ENCODE assay signal across 14 cellular contexts in the genomic region with DNA sequence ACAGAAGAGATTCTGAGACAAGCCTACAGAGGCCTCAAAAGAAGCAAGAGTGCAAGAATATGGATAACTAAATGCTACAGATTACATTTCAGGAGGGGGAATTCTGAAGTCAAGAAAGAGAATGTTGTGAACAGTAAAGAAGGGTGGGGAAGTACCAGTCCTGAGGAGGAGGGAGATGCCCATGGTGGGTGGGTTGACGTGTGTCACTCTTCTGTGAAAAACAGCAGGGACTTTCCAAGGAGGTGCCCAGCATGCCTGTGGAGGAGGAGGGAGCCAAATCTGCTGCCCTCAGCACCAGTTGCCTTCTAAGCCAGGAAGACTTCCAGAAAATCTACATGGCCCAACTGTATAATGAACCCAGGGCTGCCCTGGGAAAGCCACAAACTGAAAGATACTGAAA.
A peak's percentile ranks its signal among the peaks of the same experiment; 100 is the strongest.
DNase-seq lines count a peak whose midpoint lies in the region; ATAC-seq lines count a peak whose summit lies in the region.
"Had no signal": no experiment of that assay in that cellular context is flagged by ENCODE, and none has a peak within 500 bp of the region (broad histone marks: within the 10 kb centered on the region; RNA-seq: fewer than 3 reads in every experiment).

No MANE protein-coding gene starts in this region.

- peak; percentile 66 for ATAC-seq in GM18517 (IDR thresholded peaks at IDR 0.05; ENCODE audit: unreplicated experiment)
- peak; percentile 74 for ATAC-seq in GM19452 (IDR thresholded peaks at IDR 0.05; ENCODE audit: unreplicated experiment)
- ATAC-seq in HG03159 (IDR thresholded peaks at IDR 0.05; ENCODE audit: unreplicated experiment): peak; percentile 68
- ATAC-seq in Right ventricle myocardium inferior: no peak
- ATAC-seq: heart left ventricle had no signal

- H3K27me3 Mint-ChIP-seq in activated T-helper 2 cell treated with anti-CD3 and anti-CD28 coated beads, Interferon-gamma antibody, Interleukin-2, Interleukin-4, amounts not matched to agents 10 μg/mL and 5 μg/mL and 100 μg/mL, durations not matched to agents 14 hours and 24 hours and 36 hours (ENCODE audit: low read depth): no peaks in the 10 kb centered on the region

- H3K27ac Mint-ChIP-seq in activated T-helper 2 cell treated with anti-CD3 and anti-CD28 coated beads, Interferon-gamma antibody, Interleukin-2, Interleukin-4, amounts not matched to agents 10 μg/mL and 5 μg/mL and 100 μg/mL, durations not matched to agents 14 hours and 24 hours and 36 hours: no peak overlapping the region
- H3K27ac Mint-ChIP-seq: activated naive CD8-positive, alpha-beta T cell treated with anti-CD3 and anti-CD28 coated beads, Interleukin-2, amount 10 ng/mL, durations not matched to agents 7 days and 5 days had no signal

- no peaks in the 10 kb centered on the region for H3K9me3 Mint-ChIP-seq in activated T-helper 2 cell treated with anti-CD3 and anti-CD28 coated beads, Interferon-gamma antibody, Interleukin-2, Interleukin-4, amounts not matched to agents 10 μg/mL and 5 μg/mL and 100 μg/mL, durations not matched to agents 14 hours and 24 hours and 36 hours
- H3K9me3 Mint-ChIP-seq: activated naive CD8-positive, alpha-beta T cell treated with anti-CD3 and anti-CD28 coated beads, Interleukin-2, amount 10 ng/mL, durations not matched to agents 7 days and 5 days had no signal

- intact Hi-C loops in Right ventricle myocardium inferior (cut with DNase I): no loop called here
- intact Hi-C loops in activated T-helper 2 cell treated with anti-CD3 and anti-CD28 coated beads, Interferon-gamma antibody, Interleukin-2, Interleukin-4, amounts not matched to agents 10 μg/mL and 5 μg/mL and 100 μg/mL, durations not matched to agents 14 hours and 24 hours and 36 hours (cut with micrococcal nuclease): no loop called here

- H3K36me3 Mint-ChIP-seq in activated T-helper 2 cell treated with anti-CD3 and anti-CD28 coated beads, Interferon-gamma antibody, Interleukin-2, Interleukin-4, amounts not matched to agents 10 μg/mL and 5 μg/mL and 100 μg/mL, durations not matched to agents 14 hours and 24 hours and 36 hours (ENCODE audit: low read depth): no peaks in the 10 kb centered on the region
- H3K36me3 Mint-ChIP-seq: activated naive CD8-positive, alpha-beta T cell treated with anti-CD3 and anti-CD28 coated beads, Interleukin-2, amount 10 ng/mL, durations not matched to agents 7 days and 5 days had no signal

- DNase-seq in stimulated activated CD4-positive, alpha-beta T cell treated with anti-CD3 and anti-CD28 coated beads, Interleukin-12 subunit alpha, Interleukin-12 subunit beta, amount 100 ng/mL, for 4 hours: peak; percentile 18
- DNase-seq in Right ventricle myocardium inferior (ENCODE audit: missing footprints): no peak
- no peak for DNase-seq in activated T-helper 2 cell treated with anti-CD3 and anti-CD28 coated beads, Interferon-gamma antibody, Interleukin-2, Interleukin-4, amounts not matched to agents 10 μg/mL and 5 μg/mL and 100 μg/mL, durations not matched to agents 14 hours and 24 hours and 36 hours (ENCODE audit: low spot score)
- no peak for DNase-seq in NCI-H2196 treated with DMSO at 0.1 percent for 48 hours (lab: John Stamatoyannopoulos, UW; ENCODE audit: unreplicated experiment)
- no peak for DNase-seq in cerebellar nuclear complex (lab: John Stamatoyannopoulos, UW)
- DNase-seq: activated naive CD8-positive, alpha-beta T cell treated with anti-CD3 and anti-CD28 coated beads, Interleukin-2, amount 10 ng/mL, durations not matched to agents 7 days and 5 days; Caco-2; heart left ventricle; mesendoderm; NCI-H1105; stomach had no signal

- H3K4me1 Mint-ChIP-seq in activated T-helper 2 cell treated with anti-CD3 and anti-CD28 coated beads, Interferon-gamma antibody, Interleukin-2, Interleukin-4, amounts not matched to agents 10 μg/mL and 5 μg/mL and 100 μg/mL, durations not matched to agents 14 hours and 24 hours and 36 hours (ENCODE audit: low read depth): peaks cover 4% of the 10 kb centered on the region
- H3K4me1 Mint-ChIP-seq: activated naive CD8-positive, alpha-beta T cell treated with anti-CD3 and anti-CD28 coated beads, Interleukin-2, amount 10 ng/mL, durations not matched to agents 7 days and 5 days had no signal

- no peak overlapping the region for H3K4me3 Mint-ChIP-seq in activated T-helper 2 cell treated with anti-CD3 and anti-CD28 coated beads, Interferon-gamma antibody, Interleukin-2, Interleukin-4, amounts not matched to agents 10 μg/mL and 5 μg/mL and 100 μg/mL, durations not matched to agents 14 hours and 24 hours and 36 hours (ENCODE audit: low read depth)
- H3K4me3 Mint-ChIP-seq: activated naive CD8-positive, alpha-beta T cell treated with anti-CD3 and anti-CD28 coated beads, Interleukin-2, amount 10 ng/mL, durations not matched to agents 7 days and 5 days had no signal
